1 cellular context compared by ENCODE assay signal in genomic region chr22:39622881-39623367, GRCh38.
TF ChIP-seq lines count a peak whose summit lies in the region.

No MANE protein-coding gene starts in this region.

TF ChIP-seq in HEK293, 187 proteins besides CTCF, POLR2A, EP300 and RAD21 (continued from another document):
- peak; percentile 5; the same call in 1 of the 2 replicates for TF ChIP-seq ZBTB20 (tag by site-specific recombination; IDR thresholded peaks at IDR 0.05)
- TF ChIP-seq ZNF280D (tag by site-specific recombination; IDR thresholded peaks at IDR 0.05), result no peak
- TF ChIP-seq ZNF654 (tag by site-specific recombination; IDR thresholded peaks at IDR 0.05; ENCODE audit: low read depth), result peak; percentile 54
- TF ChIP-seq ZNF121 (tag by site-specific recombination; IDR thresholded peaks at IDR 0.05), result no peak
- no peak for TF ChIP-seq SETDB1 (IDR thresholded peaks at IDR 0.05; ENCODE audit: insufficient read length, low read length)
- no peak for TF ChIP-seq ZNF423 (tag by site-specific recombination; IDR thresholded peaks at IDR 0.05)
- TF ChIP-seq GLIS2 (tag by site-specific recombination; IDR thresholded peaks at IDR 0.05), result no peak
- TF ChIP-seq EGR2 (tag by site-specific recombination; IDR thresholded peaks at IDR 0.05; ENCODE audit: low read depth), result peak; percentile 93
- 0 out of 2 replicates have a peak, but pooled peaks have one; percentile 23 for TF ChIP-seq ZNF18 (tag by site-specific recombination; IDR thresholded peaks at IDR 0.05)
